Comparison of ENCODE assay signal across 9 cellular contexts in genomic region chr9:37187713-37188439, GRCh38.
DNase-seq lines count a peak whose midpoint lies in the region; ATAC-seq lines count a peak whose summit lies in the region.
"Had no signal": no experiment of that assay in that cellular context is flagged by ENCODE, and none has a peak within 500 bp of the region (broad histone marks: within the 10 kb centered on the region; RNA-seq: fewer than 3 reads in every experiment).

No MANE protein-coding gene starts in this region.

- peaks cover 4% of the 10 kb centered on the region for H3K9me3 Mint-ChIP-seq in activated naive CD4-positive, alpha-beta T cell treated with anti-CD3 and anti-CD28 coated beads, Interleukin-2, amount 10 ng/mL, durations not matched to agents 7 days and 5 days
- peaks cover 0 to 2% of the 10 kb centered on the region in 2 donors for H3K9me3 Mint-ChIP-seq in stimulated activated naive B cell treated with anti-CD40 and anti-IgM and Interleukin-4, amounts not matched to agents 10 μg/mL and 1 μg/mL and 100 μg/mL, for 72 hours

- H3K4me1 ChIP-seq in effector memory CD4-positive, alpha-beta T cell (ENCODE audit: control insufficient read depth, insufficient read depth, low read length, poor library complexity, severe bottlenecking): peaks cover 8% of the 10 kb centered on the region

- H3K27me3 Mint-ChIP-seq in activated naive CD4-positive, alpha-beta T cell treated with anti-CD3 and anti-CD28 coated beads, Interleukin-2, amount 10 ng/mL, durations not matched to agents 7 days and 5 days: no peaks in the 10 kb centered on the region
- H3K27me3 Mint-ChIP-seq in stimulated activated naive B cell treated with anti-CD40 and anti-IgM and Interleukin-4, amounts not matched to agents 10 μg/mL and 1 μg/mL and 100 μg/mL, for 72 hours: no peaks in the 10 kb centered on the region

- H3K27ac Mint-ChIP-seq in activated naive CD4-positive, alpha-beta T cell treated with anti-CD3 and anti-CD28 coated beads, Interleukin-2, amount 10 ng/mL, durations not matched to agents 7 days and 5 days: peak overlapping the region; percentile 24
- peak overlapping the region; percentile 97 for H3K27ac Mint-ChIP-seq in stimulated activated naive B cell treated with anti-CD40 and anti-IgM and Interleukin-4, amounts not matched to agents 10 μg/mL and 1 μg/mL and 100 μg/mL, for 72 hours

- H3K4me3 ChIP-seq in effector memory CD4-positive, alpha-beta T cell (ENCODE audit: insufficient read depth, low read depth, low read length, poor library complexity, severe bottlenecking): no peak overlapping the region
- no peak overlapping the region for H3K4me3 ChIP-seq in H7 (ENCODE audit: insufficient read depth, low read depth, low read length)

- H3K4me1 Mint-ChIP-seq in activated naive CD4-positive, alpha-beta T cell treated with anti-CD3 and anti-CD28 coated beads, Interleukin-2, amount 10 ng/mL, durations not matched to agents 7 days and 5 days: peaks cover 24% of the 10 kb centered on the region
- peaks cover 37 to 73% of the 10 kb centered on the region in 2 donors for H3K4me1 Mint-ChIP-seq in stimulated activated naive B cell treated with anti-CD40 and anti-IgM and Interleukin-4, amounts not matched to agents 10 μg/mL and 1 μg/mL and 100 μg/mL, for 72 hours

- peak; percentile 79 for ATAC-seq in HG02870 (IDR thresholded peaks at IDR 0.05; ENCODE audit: unreplicated experiment)
- peak; percentile 92 to 96 for ATAC-seq in stimulated activated naive B cell treated with anti-CD40 and anti-IgM and Interleukin-4, amounts not matched to agents 10 μg/mL and 1 μg/mL and 100 μg/mL, for 72 hours (replicated peaks)

- H3K36me3 Mint-ChIP-seq in activated naive CD4-positive, alpha-beta T cell treated with anti-CD3 and anti-CD28 coated beads, Interleukin-2, amount 10 ng/mL, durations not matched to agents 7 days and 5 days: peaks cover 55% of the 10 kb centered on the region
- peaks cover 32 to 60% of the 10 kb centered on the region in 2 donors for H3K36me3 Mint-ChIP-seq in stimulated activated naive B cell treated with anti-CD40 and anti-IgM and Interleukin-4, amounts not matched to agents 10 μg/mL and 1 μg/mL and 100 μg/mL, for 72 hours

- CTCF ChIA-PET in activated naive CD4-positive, alpha-beta T cell treated with anti-CD3 and anti-CD28 coated beads, Interleukin-2, amount 10 ng/mL, durations not matched to agents 7 days and 5 days (lab: Charles Lee): no interaction called here

- no peak for DNase-seq in activated naive CD4-positive, alpha-beta T cell treated with anti-CD3 and anti-CD28 coated beads, Interleukin-2, amount 10 ng/mL, durations not matched to agents 7 days and 5 days
- no peak for DNase-seq in activated naive CD4-positive, alpha-beta T cell (lab: John Stamatoyannopoulos, UW)
- peak; percentile 44 for DNase-seq in RPMI7951 (ENCODE audit: low read depth)
- DNase-seq in stimulated activated naive B cell treated with anti-CD40 and anti-IgM and Interleukin-4, amounts not matched to agents 10 μg/mL and 1 μg/mL and 100 μg/mL, for 72 hours: no peak
- DNase-seq in effector memory CD4-positive, alpha-beta T cell: no peak
- no peak for DNase-seq in H7
- DNase-seq in SKM-1 treated with dmso at 0.1 percent for 144 hours (lab: John Stamatoyannopoulos, UW; ENCODE audit: unreplicated experiment): no peak
- DNase-seq: NCI-H2171 had no signal

- no peak overlapping the region for H3K27ac ChIP-seq in effector memory CD4-positive, alpha-beta T cell (ENCODE audit: insufficient read depth, low read length, poor library complexity, severe bottlenecking)

- no peaks in the 10 kb centered on the region for H3K9me3 ChIP-seq in effector memory CD4-positive, alpha-beta T cell (ENCODE audit: control insufficient read depth, low read length)

- H3K4me3 Mint-ChIP-seq in activated naive CD4-positive, alpha-beta T cell treated with anti-CD3 and anti-CD28 coated beads, Interleukin-2, amount 10 ng/mL, durations not matched to agents 7 days and 5 days: no peak overlapping the region
- H3K4me3 Mint-ChIP-seq in stimulated activated naive B cell treated with anti-CD40 and anti-IgM and Interleukin-4, amounts not matched to agents 10 μg/mL and 1 μg/mL and 100 μg/mL, for 72 hours: peak overlapping the region; percentile 84 to 93

- no peaks in the 10 kb centered on the region for H3K27me3 ChIP-seq in effector memory CD4-positive, alpha-beta T cell (replicated peaks; ENCODE audit: control insufficient read depth, insufficient read depth, low read length, poor library complexity, severe bottlenecking)
- no peaks in the 10 kb centered on the region for H3K27me3 ChIP-seq in H7 (ENCODE audit: control insufficient read depth, insufficient read depth, low read length)

- H3K36me3 ChIP-seq in effector memory CD4-positive, alpha-beta T cell (ENCODE audit: control insufficient read depth, insufficient read depth, low read length): peaks cover 4% of the 10 kb centered on the region
- no peaks in the 10 kb centered on the region for H3K36me3 ChIP-seq in H7 (replicated peaks; ENCODE audit: control insufficient read depth, insufficient read depth, low read length)
